In genomic region chr1:46522184-46522968, GRCh38 we compare ENCODE assay signal across 9 cellular contexts. TPM values are rescaled to one million over a fixed set of nuclear protein-coding genes. Genes with fewer than 3 reads are reported as not detected.
A peak's percentile ranks its signal among the peaks of the same experiment; 100 is the strongest.
DNase-seq lines count a peak whose midpoint lies in the region; ATAC-seq, FAIRE-seq and TF ChIP-seq lines count a peak whose summit lies in the region.
"Had no signal": no experiment of that assay in that cellular context is flagged by ENCODE, and none has a peak within 500 bp of the region (broad histone marks: within the 10 kb centered on the region; RNA-seq: fewer than 3 reads in every experiment).

No MANE protein-coding gene starts in this region.

- no peak overlapping the region for H2AK5ac ChIP-seq in H1 (ENCODE audit: low read depth, low read length)

- no peak overlapping the region; a peak in 1 of 4 replicates for H3K4me2 ChIP-seq in H1 (ENCODE audit: insufficient read depth in 1 of 2, low read depth in 2 of 2, low read length in 2 of 2)
- peak overlapping the region; percentile 65 for H3K4me2 ChIP-seq in parathyroid adenoma (ENCODE audit: low read length)

- H2AFZ ChIP-seq in H1 (ENCODE audit: low read length) (no peak overlapping the region), parathyroid adenoma (peak overlapping the region; percentile 46)

- H3K4me1 ChIP-seq in H1 (replicated peaks in 1 of 4; ENCODE audit: control insufficient read depth in 3 of 4, insufficient read depth in 4 of 4, low read length in 3 of 4): peaks cover 24 to 53% (median 34%) of the 10 kb centered on the region in 4 experiments
- peaks cover 17% of the 10 kb centered on the region for H3K4me1 ChIP-seq in parathyroid adenoma

- no peak for TF ChIP-seq RAD21 in H1 (IDR thresholded peaks at IDR 0.05 in 1 of 2, conservative IDR thresholded peaks at IDR 0.05 in 1 of 2; ENCODE audit: low read depth in 2 of 2, low read length in 2 of 2)

- peak overlapping the region; percentile 25; the same call in 1 of the 2 replicates for H2BK15ac ChIP-seq in H1 (ENCODE audit: low read length)

- no peaks in the 10 kb centered on the region for H3K79me2 ChIP-seq in H1 (ENCODE audit: control insufficient read depth in 1 of 2, insufficient read depth in 2 of 2, low read length in 2 of 2)
- no peaks in the 10 kb centered on the region for H3K79me2 ChIP-seq in parathyroid adenoma

- no peak for TF ChIP-seq POLR2A in H1 (IDR thresholded peaks at IDR 0.05; ENCODE audit: control extremely low read depth in 1 of 2, low read depth in 2 of 2, low read length in 2 of 2)

- H4K91ac ChIP-seq in H1 (replicated peaks; ENCODE audit: insufficient read length, low read length): peak overlapping the region; percentile 42

- POLR2A ChIA-PET in H1 (lab: Charles Lee; ENCODE audit: partially characterized antibody): interaction anchor here (0.8 to 1.3 kb wide), 4 partner anchors 11 to 69 kb away, joined by 3 read pairs; no protein-coding TSS in a partner anchor

- no peak overlapping the region for H2BK5ac ChIP-seq in H1 (ENCODE audit: low read depth, low read length)

- H3K27me3 ChIP-seq in H1 (replicated peaks in 1 of 4; ENCODE audit: control insufficient read depth in 3 of 4, extremely low read depth in 1 of 4, insufficient read depth in 3 of 4, low read length in 3 of 4) (peaks cover 9 to 47% (median 42%) of the 10 kb centered on the region in 4 experiments), parathyroid adenoma (ENCODE audit: control insufficient read depth, insufficient read depth, low read length) (no peaks in the 10 kb centered on the region)

- 81% methylated on average over 13 of the region's 16 CpGs; no CpG with 5 or more reads in 1 of the 2 experiments for WGBS in H1 (ENCODE audit: extremely low coverage in 1 of 2, insufficient coverage in 1 of 2, insufficient read length in 1 of 2, insufficient replicate concordance in 2 of 2, low coverage in 1 of 2, low lambda C conversion rate in 2 of 2, missing lambda C conversion rate in 1 of 2), 2 experiments

- H3K27ac ChIP-seq in H1 (ENCODE audit: low read depth, low read length) (no peak overlapping the region), parathyroid adenoma (peak overlapping the region; percentile 72)

- peak overlapping the region; percentile 73 for H3K18ac ChIP-seq in H1 (ENCODE audit: extremely low read depth, low read length)

- no peak for FAIRE-seq in H1 (lab: Jason Lieb, UNC)
- FAIRE-seq in GM19239 (lab: Jason Lieb, UNC): no peak

- no peaks in the 10 kb centered on the region for H3K79me1 ChIP-seq in H1 (ENCODE audit: low read depth, low read length)

- 0 out of 2 replicates have a peak overlapping the region, but pooled peaks have one; percentile 72 for H2BK20ac ChIP-seq in H1 (ENCODE audit: low read length)

- H3K23me2 ChIP-seq in H1 (ENCODE audit: low read depth, low read length): no peaks in the 10 kb centered on the region

- no peaks in the 10 kb centered on the region for H3K36me3 ChIP-seq in H1 (ENCODE audit: control insufficient read depth in 2 of 4, insufficient read depth in 4 of 4, low read length in 3 of 4)
- H3K36me3 ChIP-seq in parathyroid adenoma (ENCODE audit: control insufficient read depth, insufficient read depth, low read length): no peaks in the 10 kb centered on the region

- H4K8ac ChIP-seq in H1 (ENCODE audit: extremely low read depth, insufficient read depth, low read length): no peak overlapping the region; the same call in 1 of the 2 replicates

- H3K56ac ChIP-seq in H1 (replicated peaks; ENCODE audit: insufficient read length, low read depth, low read length): no peak overlapping the region

- H2BK12ac ChIP-seq in H1 (ENCODE audit: low read depth, low read length): no peak overlapping the region

- no peak overlapping the region for H3K23ac ChIP-seq in H1 (ENCODE audit: insufficient read length)

- peak overlapping the region; percentile 45 for H3K4ac ChIP-seq in H1 (replicated peaks; ENCODE audit: insufficient read length, low read depth, low read length)

- no peak overlapping the region for H3K14ac ChIP-seq in H1 (ENCODE audit: insufficient read length)

- CTCF ChIA-PET in H1 (lab: Charles Lee; ENCODE audit: partially characterized antibody): interaction anchor here (0.7 to 18.9 kb wide), 22 partner anchors 8 to 108 kb away, joined by 3 to 287 read pairs (median 4); partner anchors contain the start of gene DMBX1

- H3K9me3 ChIP-seq in H1 (ENCODE audit: insufficient read depth in 2 of 2, low read depth in 1 of 2, low read length in 1 of 2) (no peaks in the 10 kb centered on the region), parathyroid adenoma (ENCODE audit: control insufficient read depth, low read length) (no peaks in the 10 kb centered on the region)

- H4K20me1 ChIP-seq in H1 (replicated peaks in 1 of 2; ENCODE audit: control insufficient read depth in 1 of 2, insufficient read depth in 2 of 2, low read length in 2 of 2): peaks cover under 1% of the 10 kb centered on the region in 2 experiments

- TF ChIP-seq EP300 in H1 (IDR thresholded peaks at IDR 0.05; ENCODE audit: borderline replicate concordance in 1 of 2, low read depth in 2 of 2, low read length in 2 of 2): no peak

- peak; percentile 76 for ATAC-seq in GM19351 (IDR thresholded peaks at IDR 0.05; ENCODE audit: unreplicated experiment)

- H3K9ac ChIP-seq in H1 (replicated peaks in 1 of 4; ENCODE audit: extremely low read depth in 1 of 4, low read depth in 3 of 4, low read length in 3 of 4) (no peak overlapping the region), parathyroid adenoma (no peak overlapping the region)

- H3K4me3 ChIP-seq in H1 (ENCODE audit: extremely low read depth in 1 of 4, insufficient read depth in 2 of 4, low read depth in 3 of 4, low read length in 4 of 4): no peak overlapping the region
- peak overlapping the region; percentile 29 for H3K4me3 ChIP-seq in parathyroid adenoma (ENCODE audit: low read depth, low read length)
- H3K4me3 ChIP-seq: skin epidermis had no signal

- peak; percentile 88 for DNase-seq in A172 (ENCODE audit: low spot score)
- DNase-seq in OCI-M1 (lab: John Stamatoyannopoulos, UW): peak; percentile 98
- peak in 1 of 2 experiments; percentile 45 for DNase-seq in H1 (ENCODE audit: low read depth in 1 of 2, low spot score in 2 of 2)
- no peak for DNase-seq in 8988T
- DNase-seq in GM19239 (ENCODE audit: insufficient read length, low spot score): no peak
- DNase-seq in HCEC 1CT: no peak

- H4K5ac ChIP-seq in H1 (ENCODE audit: insufficient read length, low read depth, low read length): no peak overlapping the region

- TF ChIP-seq CTCF in H1 (IDR thresholded peaks at IDR 0.05; ENCODE audit: control extremely low read depth in 1 of 3, insufficient read depth in 1 of 3, low read depth in 1 of 3, low read length in 3 of 3): no peak
- no peak for TF ChIP-seq CTCF in parathyroid adenoma (IDR thresholded peaks at IDR 0.05)

- no peak overlapping the region for H2BK120ac ChIP-seq in H1 (replicated peaks; ENCODE audit: low read depth, low read length)

TF ChIP-seq in H1, 55 proteins besides CTCF, POLR2A, EP300 and RAD21:
- peak; percentile 30; the same call in 1 of the 2 replicates for TF ChIP-seq KDM1A (IDR thresholded peaks at IDR 0.05; ENCODE audit: borderline replicate concordance, low read length)
- no peak for TF ChIP-seq SIN3A (conservative IDR thresholded peaks at IDR 0.05 in 1 of 2, IDR thresholded peaks at IDR 0.05 in 1 of 2; ENCODE audit: low read depth in 1 of 2, low read length in 2 of 2)

RNA-seq across cellular contexts. Expression of gene KNCN, which starts 29.1 kb away (rescaled TPM):
- not detected in 2 replicates for total RNA-seq in A172 (2014; rRNA removed; shearing (Covaris generic))
- not detected in 2 replicates for total RNA-seq in H1 (2021; fragmentation: NEBNext Ultra II Directional; extraction: Animal tissue kit (Norgen Biotek cat#: 25700))
- not detected in 2 replicates for polyA plus RNA-seq in H1 (2011; rRNA removed)
- not detected for polyA plus RNA-seq in H1 (2011; cell fraction: cytosol; rRNA removed)
- not detected for polyA plus RNA-seq in H1 (2011; cell fraction: nucleus; rRNA removed)
- polyA plus RNA-seq in H1 (2012, experiment 1 of 2): not detected in 4 replicates
- polyA plus RNA-seq in H1 (2012, experiment 2 of 2): not detected
- polyA plus RNA-seq in H1 (2013, experiment 1 of 2): not detected
- polyA plus RNA-seq in H1 (2013, experiment 2 of 2): not detected
- not detected in 2 replicates for polyA minus RNA-seq in H1 (2011; rRNA and poly(A)+ RNA removed)
- polyA minus RNA-seq in H1 (2011; cell fraction: cytosol; rRNA and poly(A)+ RNA removed): not detected
- not detected for polyA minus RNA-seq in H1 (2011; cell fraction: nucleus; rRNA and poly(A)+ RNA removed)

RNA-seq across cellular contexts. Expression of gene DMBX1, which starts 32.7 kb away (rescaled TPM):
- 0.89 and 1.3 TPM in 2 replicates for total RNA-seq in A172 (2014; rRNA removed; shearing (Covaris generic))
- total RNA-seq in H1 (2021; fragmentation: NEBNext Ultra II Directional; extraction: Animal tissue kit (Norgen Biotek cat#: 25700)): 0.30 TPM in 1 of 2 replicates, not detected in the other
- polyA plus RNA-seq in H1 (2011; rRNA removed): 0.23 and 0.36 TPM in 2 replicates
- 0.26 TPM for polyA plus RNA-seq in H1 (2011; cell fraction: cytosol; rRNA removed)
- polyA plus RNA-seq in H1 (2011; cell fraction: nucleus; rRNA removed): 0.53 TPM
- polyA plus RNA-seq in H1 (2012, experiment 1 of 2): 0.24 to 0.30 TPM (median 0.27 TPM) in 4 replicates
- polyA plus RNA-seq in H1 (2012, experiment 2 of 2): 0.12 TPM
- polyA plus RNA-seq in H1 (2013, experiment 1 of 2): 0.06 TPM
- polyA plus RNA-seq in H1 (2013, experiment 2 of 2): 0.09 TPM
- polyA minus RNA-seq in H1 (2011; rRNA and poly(A)+ RNA removed): 0.07 and 0.41 TPM in 2 replicates
- 0.51 TPM for polyA minus RNA-seq in H1 (2011; cell fraction: cytosol; rRNA and poly(A)+ RNA removed)
- 0.20 TPM for polyA minus RNA-seq in H1 (2011; cell fraction: nucleus; rRNA and poly(A)+ RNA removed)

Comparison
In these comparisons a context has a peak if more than half of its experiments do, and no peak if none do; other contexts are left out.
1. DNase-seq: peak in A172 (single experiment) and OCI-M1 (single experiment); none in 8988T (single experiment), GM19239 (single experiment) and HCEC 1CT (single experiment).